In genomic region chr15:40085225-40085624, GRCh38 we compare ENCODE assay signal across 23 cellular contexts. TPM values are rescaled to one million over a fixed set of nuclear protein-coding genes. Genes with fewer than 3 reads are reported as not detected.
A peak's percentile ranks its signal among the peaks of the same experiment; 100 is the strongest.
DNase-seq lines count a peak whose midpoint lies in the region; ATAC-seq, FAIRE-seq and TF ChIP-seq lines count a peak whose summit lies in the region.
"Had no signal": no experiment of that assay in that cellular context is flagged by ENCODE, and none has a peak within 500 bp of the region (broad histone marks: within the 10 kb centered on the region; RNA-seq: fewer than 3 reads in every experiment).

No MANE protein-coding gene starts in this region.

- H3K9me3 ChIP-seq in keratinocyte (ENCODE audit: control insufficient read depth, low read depth, low read length) = no peaks in the 10 kb centered on the region
- H3K9me3 ChIP-seq in thyroid gland = no peaks in the 10 kb centered on the region
- H3K9me3 ChIP-seq: A549, MG63, pancreas, Peyer's patch, right lobe of liver had no signal

- peaks cover 21% of the 10 kb centered on the region for H3K27me3 ChIP-seq in keratinocyte (ENCODE audit: control insufficient read depth, extremely low read depth, insufficient read depth, low read length)
- H3K27me3 ChIP-seq in thyroid gland = no peaks in the 10 kb centered on the region
- H3K27me3 ChIP-seq: MG63, pancreas, Peyer's patch, right lobe of liver had no signal

- CTCF ChIA-PET in activated B cell treated with CpG ODN at 0.5 μM for 24 hours (lab: Charles Lee) (interaction anchor here (4.8 kb wide), 1 partner anchor 21 kb away, joined by 45 read pairs; the partner anchor contains the start of gene BMF), MCF 10A (lab: Yijun Ruan, JAX) (interaction anchor here (1.6 kb wide), 1 partner anchor 19 kb away, joined by 7 read pairs; no protein-coding TSS in a partner anchor)

- POLR2A ChIA-PET in activated B cell treated with CpG ODN at 0.5 μM for 24 hours (lab: Charles Lee) (interaction anchor here (1.1 to 20.1 kb wide), 5 partner anchors 8 to 38 kb away, joined by 3 to 504 read pairs (median 45); partner anchors contain the start of gene BMF), MCF 10A (lab: Yijun Ruan, JAX) (interaction anchor here (0.8 to 1.0 kb wide), 2 partner anchors 11 to 16 kb away, joined by 3 to 5 read pairs; no protein-coding TSS in a partner anchor)

- no TSS peak for BruUV-seq in MCF 10A (replicated peaks; lab: Mats Ljungman, UMichigan)

- peaks cover 51% of the 10 kb centered on the region for H3K4me1 Mint-ChIP-seq in activated T-cell treated with anti-CD3 and anti-CD28 coated beads, Interleukin-2, amount 50 U/mL, for 72 hours (ENCODE audit: low read depth)
- H3K4me1 Mint-ChIP-seq in activated T-cell treated with anti-CD3 and anti-CD28 coated beads, Interleukin-2, amount 50 U/mL, for 24 hours (ENCODE audit: low read depth) = peaks cover 32% of the 10 kb centered on the region
- peaks cover 67% of the 10 kb centered on the region for H3K4me1 Mint-ChIP-seq in activated B cell treated with CpG ODN at 0.5 μM for 24 hours
- peaks cover 15% of the 10 kb centered on the region for H3K4me1 Mint-ChIP-seq in MCF 10A (ENCODE audit: insufficient read depth, unreplicated experiment)

- peak; percentile 41 to 62 for ATAC-seq in activated T-cell treated with anti-CD3 and anti-CD28 coated beads, Interleukin-2, amount 50 U/mL, for 72 hours (replicated peaks in 1 of 2)
- no peak for ATAC-seq in activated B cell treated with CpG ODN at 0.5 μM for 24 hours (ENCODE audit: low read depth)
- ATAC-seq: A549, pancreas, right lobe of liver, SK-N-SH treated with all-trans-retinoic acid at 6 μM for 48 hours had no signal

- H3K4me1 ChIP-seq in keratinocyte (ENCODE audit: control insufficient read depth, extremely low read depth, insufficient read depth, low read length) = peaks cover 11% of the 10 kb centered on the region
- peaks cover 90 to 95% of the 10 kb centered on the region in 2 donors for H3K4me1 ChIP-seq in thyroid gland

- intact Hi-C loops in activated B cell treated with CpG ODN at 0.5 μM for 24 hours (cut with micrococcal nuclease) = no loop called here
- intact Hi-C loops in thyroid gland (cut with DNase I) = no loop called here
- intact Hi-C loops in MCF 10A (cut with micrococcal nuclease) = no loop called here

- 68 to 69% methylated on average over 9 of the region's 9 CpGs for WGBS in thyroid gland, 2 donors

- DNase-seq in activated T-cell treated with anti-CD3 and anti-CD28 coated beads, Interleukin-2, amount 50 U/mL, for 72 hours = no peak
- DNase-seq in activated T-cell treated with anti-CD3 and anti-CD28 coated beads, Interleukin-2, amount 50 U/mL, for 24 hours = no peak
- DNase-seq in activated B cell treated with CpG ODN at 0.5 μM for 24 hours (no peak), keratinocyte (ENCODE audit: low read depth, low spot score) (no peak), thyroid gland (no peak), MCF 10A (ENCODE audit: unreplicated experiment) (no peak), NCI-H774 (lab: John Stamatoyannopoulos, UW) (no peak), hippocampal formation (lab: John Stamatoyannopoulos, UW) (no peak)
- DNase-seq: activated CD4-positive, CD25-positive, alpha-beta regulatory T cell treated with anti-CD3 and anti-CD28 coated beads, Interleukin-2, amount 50 U/mL, for 72 hours; activated effector memory CD4-positive, alpha-beta T cell treated with anti-CD3 and anti-CD28 coated beads, Interleukin-2, amount 50 U/mL, for 16 hours; central memory CD4-positive, alpha-beta T cell; effector CD4-positive, alpha-beta T cell; glutamatergic neuron; MG63; naive B cell; NCI-H1694 treated with DMSO at 0.1 percent for 48 hours; pancreas; Peyer's patch; right lobe of liver; stimulated activated naive CD4-positive, alpha-beta T cell treated with Interleukin-2 at 50 U/mL for 16 hours had no signal

- H4K20me1 ChIP-seq in keratinocyte (ENCODE audit: control insufficient read depth, extremely low read depth, insufficient read depth, low read length) = no peaks in the 10 kb centered on the region

- no peaks in the 10 kb centered on the region for H3K79me2 ChIP-seq in keratinocyte (ENCODE audit: control insufficient read depth, insufficient read depth, low read length)

- H3K36me3 Mint-ChIP-seq in activated T-cell treated with anti-CD3 and anti-CD28 coated beads, Interleukin-2, amount 50 U/mL, for 72 hours (ENCODE audit: insufficient read depth in 2 of 2) = no peaks in the 10 kb centered on the region
- no peaks in the 10 kb centered on the region for H3K36me3 Mint-ChIP-seq in activated T-cell treated with anti-CD3 and anti-CD28 coated beads, Interleukin-2, amount 50 U/mL, for 24 hours (ENCODE audit: low read depth)
- H3K36me3 Mint-ChIP-seq in activated B cell treated with CpG ODN at 0.5 μM for 24 hours (ENCODE audit: low read depth) (peaks cover 11% of the 10 kb centered on the region), MCF 10A (ENCODE audit: insufficient read depth, unreplicated experiment) (no peaks in the 10 kb centered on the region)

- dilution Hi-C loops in keratinocyte (cut with MboI; ENCODE audit: extremely low pct_ligation_motif_present, low sequenced_read_pairs) = no loop called here

- H3K9me3 Mint-ChIP-seq in activated T-cell treated with anti-CD3 and anti-CD28 coated beads, Interleukin-2, amount 50 U/mL, for 72 hours = no peaks in the 10 kb centered on the region
- no peaks in the 10 kb centered on the region for H3K9me3 Mint-ChIP-seq in activated T-cell treated with anti-CD3 and anti-CD28 coated beads, Interleukin-2, amount 50 U/mL, for 24 hours
- H3K9me3 Mint-ChIP-seq in activated B cell treated with CpG ODN at 0.5 μM for 24 hours (no peaks in the 10 kb centered on the region), MCF 10A (ENCODE audit: unreplicated experiment) (no peaks in the 10 kb centered on the region)
- H3K9me3 Mint-ChIP-seq: naive B cell had no signal

- H3K27ac ChIP-seq in keratinocyte (ENCODE audit: control insufficient read depth, insufficient read depth, low read length) (no peak overlapping the region), thyroid gland (peak overlapping the region; percentile 38 to 89 (median 71))
- H3K27ac ChIP-seq: A549, pancreas, Peyer's patch, right lobe of liver had no signal

- H3K9ac ChIP-seq in keratinocyte (ENCODE audit: control insufficient read depth, extremely low read depth, insufficient read depth, low read length) = no peak overlapping the region

- TF ChIP-seq CTCF in activated B cell treated with CpG ODN at 0.5 μM for 24 hours (IDR thresholded peaks at IDR 0.05) (no peak), keratinocyte (optimal IDR thresholded peaks at IDR 0.05 in 1 of 3, IDR thresholded peaks at IDR 0.05 in 1 of 3, conservative IDR thresholded peaks at IDR 0.05 in 1 of 3; ENCODE audit: extremely low read depth in 1 of 3, insufficient read depth in 2 of 3, low read length in 3 of 3) (no peak), thyroid gland (IDR thresholded peaks at IDR 0.05) (no peak), MCF 10A (IDR thresholded peaks at IDR 0.05; ENCODE audit: unreplicated experiment) (no peak)

- no peak overlapping the region for H3K4me3 Mint-ChIP-seq in activated T-cell treated with anti-CD3 and anti-CD28 coated beads, Interleukin-2, amount 50 U/mL, for 72 hours
- no peak overlapping the region for H3K4me3 Mint-ChIP-seq in activated T-cell treated with anti-CD3 and anti-CD28 coated beads, Interleukin-2, amount 50 U/mL, for 24 hours
- H3K4me3 Mint-ChIP-seq in activated B cell treated with CpG ODN at 0.5 μM for 24 hours (no peak overlapping the region), MCF 10A (ENCODE audit: unreplicated experiment) (no peak overlapping the region)
- H3K4me3 Mint-ChIP-seq: CD14-positive monocyte had no signal

- peaks cover 36% of the 10 kb centered on the region for H3K27me3 Mint-ChIP-seq in activated T-cell treated with anti-CD3 and anti-CD28 coated beads, Interleukin-2, amount 50 U/mL, for 72 hours (ENCODE audit: low read depth)
- H3K27me3 Mint-ChIP-seq in activated T-cell treated with anti-CD3 and anti-CD28 coated beads, Interleukin-2, amount 50 U/mL, for 24 hours = peaks cover 42% of the 10 kb centered on the region
- no peaks in the 10 kb centered on the region for H3K27me3 Mint-ChIP-seq in activated B cell treated with CpG ODN at 0.5 μM for 24 hours
- peaks cover 19% of the 10 kb centered on the region for H3K27me3 Mint-ChIP-seq in MCF 10A (ENCODE audit: insufficient read depth, unreplicated experiment)
- H3K27me3 Mint-ChIP-seq: naive B cell had no signal

- no peaks in the 10 kb centered on the region for H3K9me1 ChIP-seq in keratinocyte (ENCODE audit: control insufficient read depth, extremely low read depth, insufficient read depth, low read length)

- no peak for FAIRE-seq in keratinocyte (lab: Jason Lieb, UNC)
- FAIRE-seq: A549, pancreas had no signal

- H3K4me3 ChIP-seq in keratinocyte (ENCODE audit: control insufficient read depth in 2 of 3, extremely low read depth in 1 of 3, insufficient read depth in 2 of 3, low read depth in 1 of 3, low read length in 3 of 3) (peak overlapping the region in 1 of 3 experiments; percentile 38), thyroid gland (replicated peaks in 1 of 3) (no peak overlapping the region)
- H3K4me3 ChIP-seq: A549, MG63, pancreas, Peyer's patch, right lobe of liver had no signal

- H2AFZ ChIP-seq in keratinocyte (ENCODE audit: control insufficient read depth, low read length) = no peak overlapping the region

- H3K36me3 ChIP-seq in keratinocyte (ENCODE audit: control insufficient read depth in 2 of 2, extremely low read depth in 1 of 2, insufficient read depth in 2 of 2, low read length in 2 of 2) = no peaks in the 10 kb centered on the region
- peaks cover 0 to 5% of the 10 kb centered on the region in 2 donors for H3K36me3 ChIP-seq in thyroid gland
- H3K36me3 ChIP-seq: MG63, pancreas, right lobe of liver had no signal

- no peak overlapping the region for H3K27ac Mint-ChIP-seq in activated T-cell treated with anti-CD3 and anti-CD28 coated beads, Interleukin-2, amount 50 U/mL, for 72 hours
- H3K27ac Mint-ChIP-seq in activated T-cell treated with anti-CD3 and anti-CD28 coated beads, Interleukin-2, amount 50 U/mL, for 24 hours = no peak overlapping the region
- H3K27ac Mint-ChIP-seq in activated B cell treated with CpG ODN at 0.5 μM for 24 hours (peak overlapping the region; percentile 65), MCF 10A (ENCODE audit: low read depth, unreplicated experiment) (no peak overlapping the region)
- H3K27ac Mint-ChIP-seq: CD14-positive monocyte had no signal

- H3K4me2 ChIP-seq in keratinocyte (ENCODE audit: control insufficient read depth, extremely low read depth, insufficient read depth, low read depth, low read length) = peak overlapping the region; percentile 56
- H3K4me2 ChIP-seq: A549 had no signal

- no peak for TF ChIP-seq POLR2A in thyroid gland (IDR thresholded peaks at IDR 0.05)

RNA-seq across cellular contexts. Expression of gene BMF, which starts 23.5 kb away (rescaled TPM):
- 10 to 100 TPM; 23.7 to 25.9 TPM for total RNA-seq in activated T-cell treated with anti-CD3 and anti-CD28 coated beads, Interleukin-2, amount 50 U/mL, for 72 hours
- total RNA-seq in activated B cell treated with CpG ODN at 0.5 μM for 24 hours (353 and 376 TPM in 2 replicates), thyroid gland (10 to 100 TPM; 31.9 to 49.3 (median 37.2) TPM), MCF 10A (2022) (0.17 TPM in 1 of 2 replicates, not detected in the other)
- polyA plus RNA-seq in keratinocyte = 0.05 to 0.30 TPM (median 0.13 TPM) in 3 replicates
- 0.07 TPM for polyA plus RNA-seq in keratinocyte (2011; ENCODE audit: low read depth)
- 0.04 and 0.12 TPM in 2 replicates for polyA plus RNA-seq in keratinocyte (2011; cell fraction: cytosol; rRNA removed)
- polyA plus RNA-seq in keratinocyte (2011; cell fraction: nucleus; rRNA removed) = 0.15 and 0.72 TPM in 2 replicates
- 0.02 and 0.24 TPM in 2 replicates for polyA plus RNA-seq in keratinocyte (2012; ENCODE audit: low replicate concordance)
- 0.16 to 0.36 TPM (median 0.16 TPM) in 3 replicates for polyA minus RNA-seq in keratinocyte
- not detected for polyA minus RNA-seq in keratinocyte (2011; cell fraction: cytosol; rRNA and poly(A)+ RNA removed)
- 0.32 and 1.0 TPM in 2 replicates for polyA minus RNA-seq in keratinocyte (2011; cell fraction: nucleus; rRNA and poly(A)+ RNA removed)

RNA-seq across cellular contexts. Expression of gene SRP14, which starts 46.2 kb away (rescaled TPM):
- 100 to 1,000 TPM; 102 to 117 TPM for total RNA-seq in activated T-cell treated with anti-CD3 and anti-CD28 coated beads, Interleukin-2, amount 50 U/mL, for 72 hours
- total RNA-seq in activated B cell treated with CpG ODN at 0.5 μM for 24 hours (183 and 217 TPM in 2 replicates), thyroid gland (100 to 1,000 TPM; 327 to 576 (median 408) TPM), MCF 10A (2022) (165 and 203 TPM in 2 replicates)
- polyA plus RNA-seq in keratinocyte = 272 to 407 TPM (median 324 TPM) in 3 replicates
- polyA plus RNA-seq in keratinocyte (2011; ENCODE audit: low read depth) = 2,431 TPM
- polyA plus RNA-seq in keratinocyte (2011; cell fraction: cytosol; rRNA removed) = 406 and 414 TPM in 2 replicates
- 131 and 140 TPM in 2 replicates for polyA plus RNA-seq in keratinocyte (2011; cell fraction: nucleus; rRNA removed)
- polyA plus RNA-seq in keratinocyte (2012; ENCODE audit: low replicate concordance) = 226 and 292 TPM in 2 replicates
- 16.3 to 86.8 TPM (median 71.1 TPM) in 3 replicates for polyA minus RNA-seq in keratinocyte
- polyA minus RNA-seq in keratinocyte (2011; cell fraction: cytosol; rRNA and poly(A)+ RNA removed) = 121 TPM
- polyA minus RNA-seq in keratinocyte (2011; cell fraction: nucleus; rRNA and poly(A)+ RNA removed) = 18.7 and 29.6 TPM in 2 replicates

Comparison
In these comparisons a context has a peak if more than half of its experiments do, and no peak if none do; other contexts are left out.
1. RNA of gene BMF, which starts 23.5 kb away (total RNA-seq): 353 to 376 TPM in activated B cell treated with CpG ODN at 0.5 μM for 24 hours, 31.9 to 49.3 TPM in thyroid gland and 23.7 to 25.9 TPM in activated T-cell treated with anti-CD3 and anti-CD28 coated beads, Interleukin-2, amount 50 U/mL, for 72 hours; 0.17 TPM in MCF 10A; every median in the first group is over 10 times any median in the second.